Comparison of ENCODE assay signal across 8 cellular contexts in genomic region chr15:31265871-31266711, GRCh38.
DNase-seq lines count a peak whose midpoint lies in the region; ATAC-seq and TF ChIP-seq lines count a peak whose summit lies in the region.

No MANE protein-coding gene starts in this region.

- H3K9me3 ChIP-seq in CD8-positive, alpha-beta memory T cell (ENCODE audit: low read length): no peaks in the 10 kb centered on the region

- intact Hi-C loops in activated CD4-positive, alpha-beta T cell treated with anti-CD3 and anti-CD28 coated beads for 36 hours (cut with DNase I, micrococcal nuclease): loop anchor here in 1 of 2 experiments (1.0 to 2.0 kb wide), 2 partner anchors 60 to 81 kb away; partner anchors contain the start of gene KLF13
- intact Hi-C loops in sciatic nerve (cut with DNase I): no loop called here

- CTCF ChIA-PET in CD8-positive, alpha-beta memory T cell (lab: Charles Lee): interaction anchor here (1.1 to 4.2 kb wide), 10 partner anchors 10 to 222 kb away, joined by 3 to 22 read pairs (median 5); partner anchors contain the start of gene KLF13
- CTCF ChIA-PET in activated CD4-positive, alpha-beta T cell treated with anti-CD3 and anti-CD28 coated beads for 36 hours (lab: Charles Lee): interaction anchor here (0.7 to 1.7 kb wide), 4 partner anchors 14 to 133 kb away, joined by 3 to 4 read pairs (median 4); no protein-coding TSS in a partner anchor

- H3K36me3 ChIP-seq in CD8-positive, alpha-beta memory T cell (ENCODE audit: insufficient read depth, low read length): no peaks in the 10 kb centered on the region

- peak overlapping the region; percentile 46 for H3K27ac ChIP-seq in CD8-positive, alpha-beta memory T cell (ENCODE audit: low read depth, low read length)

- H3K27me3 ChIP-seq in CD8-positive, alpha-beta memory T cell (ENCODE audit: insufficient read depth, low read length, poor library complexity, severe bottlenecking): no peaks in the 10 kb centered on the region

- H3K4me1 ChIP-seq in CD8-positive, alpha-beta memory T cell (ENCODE audit: insufficient read depth, low read length): peaks cover 82% of the 10 kb centered on the region

- peak overlapping the region; percentile 24 to 85 (median 82) for H3K4me3 Mint-ChIP-seq in CD8-positive, alpha-beta memory T cell
- H3K4me3 Mint-ChIP-seq in activated CD4-positive, alpha-beta T cell treated with anti-CD3 and anti-CD28 coated beads for 36 hours: peak overlapping the region; percentile 11

- DNase-seq in CD8-positive, alpha-beta memory T cell: peak; percentile 36 to 87 (median 80)
- DNase-seq in GM20000 (ENCODE audit: low spot score): peak; percentile 80
- DNase-seq in activated CD4-positive, alpha-beta T cell treated with anti-CD3 and anti-CD28 coated beads for 36 hours: peak; percentile 78
- DNase-seq in effector CD8-positive, alpha-beta T cell (lab: John Stamatoyannopoulos, UW): peak; percentile 22
- DNase-seq in sciatic nerve (ENCODE audit: low spot score): peak; percentile 62
- DNase-seq in midbrain (lab: John Stamatoyannopoulos, UW): no peak
- no peak for DNase-seq in NCI-H2029 (lab: John Stamatoyannopoulos, UW)

- ATAC-seq in HG03571 (IDR thresholded peaks at IDR 0.05; ENCODE audit: unreplicated experiment) (peak; percentile 39), sciatic nerve (peak; percentile 79)
- peak; percentile 75 for ATAC-seq in activated CD4-positive, alpha-beta T cell treated with anti-CD3 and anti-CD28 coated beads for 36 hours

- no peaks in the 10 kb centered on the region for H3K27me3 Mint-ChIP-seq in CD8-positive, alpha-beta memory T cell
- H3K27me3 Mint-ChIP-seq in activated CD4-positive, alpha-beta T cell treated with anti-CD3 and anti-CD28 coated beads for 36 hours: peaks cover 2% of the 10 kb centered on the region

- TF ChIP-seq CTCF in GM20000 (IDR thresholded peaks at IDR 0.05; ENCODE audit: extremely low read depth, missing control alignments): no peak

- POLR2A ChIA-PET in CD8-positive, alpha-beta memory T cell (lab: Charles Lee): interaction anchor here (0.6 to 5.3 kb wide), 4 partner anchors 51 to 169 kb away, joined by 3 to 44 read pairs (median 4); partner anchors contain the start of gene KLF13
- POLR2A ChIA-PET in activated CD4-positive, alpha-beta T cell treated with anti-CD3 and anti-CD28 coated beads for 36 hours (lab: Charles Lee): interaction anchor here (0.7 kb wide), 1 partner anchor 55 kb away, joined by 3 read pairs; no protein-coding TSS in a partner anchor

- H3K4me3 ChIP-seq in CD8-positive, alpha-beta memory T cell (ENCODE audit: low read length): peak overlapping the region; percentile 46

- H3K4me1 Mint-ChIP-seq in CD8-positive, alpha-beta memory T cell: peaks cover 63 to 92% (median 86%) of the 10 kb centered on the region in 3 donors
- H3K4me1 Mint-ChIP-seq in activated CD4-positive, alpha-beta T cell treated with anti-CD3 and anti-CD28 coated beads for 36 hours: peaks cover 78% of the 10 kb centered on the region

- peaks cover 0 to 2% (median 0%) of the 10 kb centered on the region in 5 donors for H3K9me3 Mint-ChIP-seq in CD8-positive, alpha-beta memory T cell
- no peaks in the 10 kb centered on the region for H3K9me3 Mint-ChIP-seq in activated CD4-positive, alpha-beta T cell treated with anti-CD3 and anti-CD28 coated beads for 36 hours (ENCODE audit: low read depth)

- peak overlapping the region; percentile 84 to 99 (median 98) for H3K27ac Mint-ChIP-seq in CD8-positive, alpha-beta memory T cell
- peak overlapping the region; percentile 77 for H3K27ac Mint-ChIP-seq in activated CD4-positive, alpha-beta T cell treated with anti-CD3 and anti-CD28 coated beads for 36 hours

- H3K36me3 Mint-ChIP-seq in CD8-positive, alpha-beta memory T cell: no peaks in the 10 kb centered on the region
- no peaks in the 10 kb centered on the region for H3K36me3 Mint-ChIP-seq in activated CD4-positive, alpha-beta T cell treated with anti-CD3 and anti-CD28 coated beads for 36 hours (ENCODE audit: low read depth)

Comparison
In these comparisons a context has a peak if more than half of its experiments do, and no peak if none do; other contexts are left out.
1. DNase-seq: peak in CD8-positive, alpha-beta memory T cell (5 of 5), GM20000 (single experiment), activated CD4-positive, alpha-beta T cell treated with anti-CD3 and anti-CD28 coated beads for 36 hours (single experiment), effector CD8-positive, alpha-beta T cell (single experiment) and sciatic nerve (single experiment); none in midbrain (single experiment) and NCI-H2029 (single experiment).
2. Peak in every context shown above with its lines, with median percentiles within 50 percentile points of each other: ATAC-seq.